In the genomic region with DNA sequence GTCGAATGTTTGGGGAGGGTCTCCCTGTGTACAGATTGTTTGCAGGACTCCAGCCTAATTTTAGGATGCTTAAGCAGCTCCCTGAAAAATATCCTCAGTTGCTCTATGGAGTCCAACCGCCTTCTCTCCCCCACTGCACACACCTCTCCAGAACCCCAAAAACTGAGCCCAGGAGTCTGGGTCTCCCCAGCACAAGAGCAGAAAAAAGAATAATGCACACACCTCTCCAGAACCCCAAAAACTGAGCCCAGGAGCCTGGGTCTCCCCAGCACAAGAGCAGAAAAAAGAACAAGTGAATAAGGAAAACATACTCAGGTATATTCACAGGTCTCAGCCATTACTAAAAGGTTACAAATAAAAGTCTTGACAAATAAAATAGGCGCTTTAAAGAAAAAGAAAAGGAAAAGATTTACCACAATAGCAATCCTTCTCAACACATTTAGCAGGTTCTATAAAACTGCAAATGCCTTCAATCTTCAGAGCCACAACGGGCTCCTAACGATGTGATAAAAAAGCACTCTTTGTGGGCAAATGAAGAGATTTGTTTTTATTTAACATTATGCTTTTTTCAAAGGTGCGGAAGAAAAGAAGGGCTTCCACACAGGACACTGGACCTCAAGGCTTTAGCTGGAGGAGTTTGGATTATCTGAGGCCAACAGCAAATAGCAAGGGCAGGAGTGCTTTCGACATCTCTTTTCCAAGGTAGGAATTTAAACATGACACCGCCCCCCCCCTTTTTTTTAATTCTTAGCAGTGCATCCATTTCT, we compare ENCODE assay signal across 10 cellular contexts. TPM values are rescaled to one million over a fixed set of nuclear protein-coding genes. Genes with fewer than 3 reads are reported as not detected.
DNase-seq lines count a peak whose midpoint lies in the region; ATAC-seq and TF ChIP-seq lines count a peak whose summit lies in the region.
"Had no signal": no experiment of that assay in that cellular context is flagged by ENCODE, and none has a peak within 500 bp of the region (broad histone marks: within the 10 kb centered on the region; RNA-seq: fewer than 3 reads in every experiment).

No MANE protein-coding gene starts in this region.

- peak overlapping the region; percentile 88 for H3K4me3 Mint-ChIP-seq in stimulated activated naive CD8-positive, alpha-beta T cell treated with anti-CD3 and anti-CD28 coated beads, Interleukin-15, Interleukin-2, amounts not matched to agents 100 ng/mL and 50 ng/mL, for 24 hours

- H3K4me1 ChIP-seq in mononuclear cell (ENCODE audit: insufficient read depth, low read length) (peaks cover 46% of the 10 kb centered on the region), left lung (peaks cover 0 to 4% of the 10 kb centered on the region in 2 donors)
- H3K4me1 ChIP-seq: body of pancreas had no signal

- H3K4me3 ChIP-seq in mononuclear cell (ENCODE audit: low read length) (peak overlapping the region; percentile 19), left lung (no peak overlapping the region)
- H3K4me3 ChIP-seq: body of pancreas had no signal

- peaks cover 5% of the 10 kb centered on the region for H3K27me3 Mint-ChIP-seq in stimulated activated naive CD8-positive, alpha-beta T cell treated with anti-CD3 and anti-CD28 coated beads, Interleukin-15, Interleukin-2, amounts not matched to agents 100 ng/mL and 50 ng/mL, for 24 hours

- peaks cover 40% of the 10 kb centered on the region for H3K27me3 ChIP-seq in mononuclear cell (ENCODE audit: insufficient read depth, low read length)
- H3K27me3 ChIP-seq in left lung: peaks cover 26 to 100% of the 10 kb centered on the region in 2 donors

- no peak overlapping the region for H3K27ac ChIP-seq in left lung
- H3K27ac ChIP-seq: body of pancreas had no signal

- H3K36me3 ChIP-seq in left lung: no peaks in the 10 kb centered on the region

- peaks cover 97% of the 10 kb centered on the region for H3K4me1 Mint-ChIP-seq in stimulated activated naive CD8-positive, alpha-beta T cell treated with anti-CD3 and anti-CD28 coated beads, Interleukin-15, Interleukin-2, amounts not matched to agents 100 ng/mL and 50 ng/mL, for 24 hours (ENCODE audit: low read depth)

- H3K9me3 ChIP-seq in mononuclear cell (ENCODE audit: low read depth, low read length) (no peaks in the 10 kb centered on the region), left lung (no peaks in the 10 kb centered on the region)
- H3K9me3 ChIP-seq: body of pancreas had no signal

- ATAC-seq in stimulated activated naive CD8-positive, alpha-beta T cell treated with anti-CD3 and anti-CD28 coated beads, Interleukin-15, Interleukin-2, amounts not matched to agents 100 U/mL and 50 U/mL, for 24 hours: no peak
- no peak for ATAC-seq in activated naive CD4-positive, alpha-beta T cell treated with anti-CD3 and anti-CD28 coated beads, Interleukin-2, amount 50 U/mL, for 72 hours
- no peak for ATAC-seq in HG02938 (IDR thresholded peaks at IDR 0.05; ENCODE audit: unreplicated experiment)
- ATAC-seq in left lung: no peak
- ATAC-seq in GM19023 (IDR thresholded peaks at IDR 0.05; ENCODE audit: unreplicated experiment): no peak
- ATAC-seq: body of pancreas had no signal

- no peak for TF ChIP-seq CTCF in left lung (IDR thresholded peaks at IDR 0.05)

- peaks cover 51% of the 10 kb centered on the region for H3K36me3 Mint-ChIP-seq in stimulated activated naive CD8-positive, alpha-beta T cell treated with anti-CD3 and anti-CD28 coated beads, Interleukin-15, Interleukin-2, amounts not matched to agents 100 ng/mL and 50 ng/mL, for 24 hours (ENCODE audit: low read depth)
- peaks cover 54 to 92% of the 10 kb centered on the region in 2 donors for H3K36me3 Mint-ChIP-seq in activated naive CD4-positive, alpha-beta T cell treated with anti-CD3 and anti-CD28 coated beads, Interleukin-2, amount 50 U/mL, for 72 hours

- no peak for DNase-seq in stimulated activated naive CD8-positive, alpha-beta T cell treated with anti-CD3 and anti-CD28 coated beads, Interleukin-15, Interleukin-2, amounts not matched to agents 100 U/mL and 50 U/mL, for 24 hours
- DNase-seq in activated naive CD4-positive, alpha-beta T cell treated with anti-CD3 and anti-CD28 coated beads, Interleukin-2, amount 50 U/mL, for 72 hours (ENCODE audit: low spot score in 2 of 2): peak; percentile 5 to 14
- DNase-seq in left lung: no peak
- no peak for DNase-seq in NCI-H187 (lab: John Stamatoyannopoulos, UW)
- DNase-seq: body of pancreas, NCI-H510A had no signal

- H3K27ac Mint-ChIP-seq in stimulated activated naive CD8-positive, alpha-beta T cell treated with anti-CD3 and anti-CD28 coated beads, Interleukin-15, Interleukin-2, amounts not matched to agents 100 ng/mL and 50 ng/mL, for 24 hours: peak overlapping the region; percentile 99
- H3K27ac Mint-ChIP-seq in activated naive CD4-positive, alpha-beta T cell treated with anti-CD3 and anti-CD28 coated beads, Interleukin-2, amount 50 U/mL, for 72 hours: peak overlapping the region; percentile 91 to 99

- intact Hi-C loops in left lung (cut with DNase I): no loop called here

- H3K9me3 Mint-ChIP-seq in stimulated activated naive CD8-positive, alpha-beta T cell treated with anti-CD3 and anti-CD28 coated beads, Interleukin-15, Interleukin-2, amounts not matched to agents 100 ng/mL and 50 ng/mL, for 24 hours: no peaks in the 10 kb centered on the region
- no peaks in the 10 kb centered on the region for H3K9me3 Mint-ChIP-seq in activated naive CD4-positive, alpha-beta T cell treated with anti-CD3 and anti-CD28 coated beads, Interleukin-2, amount 50 U/mL, for 72 hours

RNA-seq across cellular contexts. Expression of gene BCL11B, which starts 8.2 kb away (rescaled TPM):
- 10 to 100 TPM; 57.8 to 65.7 TPM for total RNA-seq in activated naive CD4-positive, alpha-beta T cell treated with anti-CD3 and anti-CD28 coated beads, Interleukin-2, amount 50 U/mL, for 72 hours
- 101 TPM for total RNA-seq in mononuclear cell
- total RNA-seq in left lung: 1 to 10 TPM; 1.4 to 2.4 TPM

Comparison
In these comparisons a context has a peak if more than half of its experiments do, and no peak if none do; other contexts are left out.
1. DNase-seq: peak in activated naive CD4-positive, alpha-beta T cell treated with anti-CD3 and anti-CD28 coated beads, Interleukin-2, amount 50 U/mL, for 72 hours (2 of 2); none in stimulated activated naive CD8-positive, alpha-beta T cell treated with anti-CD3 and anti-CD28 coated beads, Interleukin-15, Interleukin-2, amounts not matched to agents 100 U/mL and 50 U/mL, for 24 hours (single experiment), left lung (0 of 2) and NCI-H187 (0 of 2).
2. RNA of gene BCL11B, which starts 8.2 kb away (total RNA-seq): 101 TPM in mononuclear cell (single experiment) and 57.8 to 65.7 TPM in activated naive CD4-positive, alpha-beta T cell treated with anti-CD3 and anti-CD28 coated beads, Interleukin-2, amount 50 U/mL, for 72 hours; 1.4 to 2.4 TPM in left lung; every median in the first group is over 10 times any median in the second.